ENCODE assay signal across 11 cellular contexts in genomic region chr4:139841464-139842195, GRCh38.
DNase-seq lines count a peak whose midpoint lies in the region; FAIRE-seq and TF ChIP-seq lines count a peak whose summit lies in the region.
"Had no signal": no experiment of that assay in that cellular context is flagged by ENCODE, and none has a peak within 500 bp of the region (broad histone marks: within the 10 kb centered on the region; RNA-seq: fewer than 3 reads in every experiment).

No MANE protein-coding gene starts in this region.

- FAIRE-seq in RCC 7860 (lab: Jason Lieb, UNC) (no peak), GM12892 (lab: Jason Lieb, UNC) (no peak)
- FAIRE-seq: bronchial epithelial cell had no signal

- peak; percentile 90 for DNase-seq in COR-L47 (lab: John Stamatoyannopoulos, UW)
- DNase-seq in NCI-H1105 (lab: John Stamatoyannopoulos, UW): peak; percentile 37
- peak; percentile 61 to 70 for DNase-seq in SHP77 (lab: John Stamatoyannopoulos, UW)
- DNase-seq in left kidney (ENCODE audit: low read depth, low spot score): peak; percentile 67
- DNase-seq in Kasumi-1 (lab: John Stamatoyannopoulos, UW): no peak
- DNase-seq in RCC 7860 (ENCODE audit: low spot score): no peak
- DNase-seq in ecto neural progenitor cell (ENCODE audit: low spot score): no peak
- no peak for DNase-seq in GM12892 (ENCODE audit: insufficient read length)
- DNase-seq: activated T-cell treated with anti-CD3 and anti-CD28 coated beads, Interleukin-2, amount 50 U/mL, for 72 hours; uterus had no signal

- no peak for TF ChIP-seq POLR2A in GM12892 (IDR thresholded peaks at IDR 0.05; ENCODE audit: low read depth, low read length)

Comparison
In these comparisons a context has a peak if more than half of its experiments do, and no peak if none do; other contexts are left out.
1. DNase-seq: peak in COR-L47 (single experiment), NCI-H1105 (single experiment), SHP77 (2 of 2) and left kidney (single experiment); none in Kasumi-1 (0 of 2), RCC 7860 (single experiment), ecto neural progenitor cell (single experiment) and GM12892 (single experiment).